Comparison of ENCODE assay signal across 8 cellular contexts in the genomic region with DNA sequence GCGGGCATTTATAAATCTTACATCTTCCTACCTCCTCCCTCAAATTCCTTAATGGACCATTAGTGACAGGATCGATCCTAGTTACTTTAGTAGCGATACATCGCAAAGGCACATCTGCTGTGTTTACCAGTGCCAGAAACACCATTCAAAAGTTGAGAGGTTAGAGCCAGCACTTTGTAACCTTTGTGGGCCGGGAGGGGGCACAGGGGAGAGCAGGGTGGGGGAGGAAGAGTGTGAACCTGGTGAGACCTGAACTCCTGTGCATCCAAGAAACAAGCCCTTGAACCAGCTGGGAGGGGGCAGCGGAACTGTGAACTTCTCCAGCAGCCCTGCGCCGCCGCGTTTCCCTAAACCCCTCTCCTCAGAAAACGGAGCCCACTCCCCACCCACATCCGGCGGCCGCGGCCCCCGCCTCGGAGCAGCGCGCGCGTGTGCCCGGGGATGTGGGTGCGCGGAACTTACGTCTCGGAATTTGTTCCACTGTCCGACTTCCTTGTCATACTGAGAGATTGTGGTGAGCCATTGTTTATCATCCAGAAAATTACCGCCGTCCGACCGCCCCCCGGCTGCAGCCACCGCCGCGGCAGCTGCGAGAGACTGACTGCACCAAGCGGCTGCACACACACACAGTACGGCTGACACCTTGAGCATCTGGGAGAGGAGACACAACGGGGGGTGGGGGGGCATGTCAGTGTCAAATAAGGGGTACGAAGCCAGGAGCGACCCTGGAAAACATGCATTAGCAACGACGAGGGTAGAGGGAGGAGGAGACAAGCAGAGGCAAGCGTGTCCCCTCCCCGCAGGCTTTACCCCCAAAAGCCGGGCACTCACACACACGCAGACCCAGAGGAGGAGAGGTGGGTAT. TPM values are rescaled to one million over a fixed set of nuclear protein-coding genes. Genes with fewer than 3 reads are reported as not detected.
DNase-seq lines count a peak whose midpoint lies in the region; ATAC-seq and TF ChIP-seq lines count a peak whose summit lies in the region.

No MANE protein-coding gene starts in this region.

- no peaks in the 10 kb centered on the region for H3K79me2 ChIP-seq in parathyroid adenoma

- H2AFZ ChIP-seq in parathyroid adenoma = peak overlapping the region; percentile 68

- H3K36me3 Mint-ChIP-seq in T-helper 17 cell (ENCODE audit: low read depth) = no peaks in the 10 kb centered on the region

- no peaks in the 10 kb centered on the region for H3K4me1 Mint-ChIP-seq in T-helper 17 cell

- peak; percentile 19 for DNase-seq in ELF-1 (ENCODE audit: low read depth, low spot score)
- no peak for DNase-seq in T-helper 17 cell
- DNase-seq in globus pallidus (ENCODE audit: low spot score) = peak; percentile 78
- no peak for DNase-seq in mucosa of descending colon
- DNase-seq in NCI-H345 treated with DMSO at 0.1 percent for 48 hours (lab: John Stamatoyannopoulos, UW; ENCODE audit: unreplicated experiment) = no peak
- DNase-seq in activated CD4-positive, alpha-beta T cell treated with anti-CD3 and anti-CD28 coated beads, Interleukin-2, amount 50 U/mL, for 48 hours = no peak

- H3K9ac ChIP-seq in parathyroid adenoma = no peak overlapping the region

- TF ChIP-seq CTCF in parathyroid adenoma (IDR thresholded peaks at IDR 0.05) = no peak
- TF ChIP-seq CTCF in mucosa of descending colon (IDR thresholded peaks at IDR 0.05) = no peak

- ATAC-seq in HG02610 (IDR thresholded peaks at IDR 0.05; ENCODE audit: unreplicated experiment) (peak; percentile 78), T-helper 17 cell (no peak), mucosa of descending colon (no peak)

- H3K4me1 ChIP-seq in parathyroid adenoma (no peaks in the 10 kb centered on the region), mucosa of descending colon (ENCODE audit: low read depth) (no peaks in the 10 kb centered on the region)

- peak overlapping the region; percentile 58 for H3K4me3 Mint-ChIP-seq in T-helper 17 cell

- no peak overlapping the region for H3K27ac Mint-ChIP-seq in T-helper 17 cell

- no peaks in the 10 kb centered on the region for H3K9me3 ChIP-seq in T-helper 17 cell (ENCODE audit: control insufficient read depth, low read length, poor library complexity, severe bottlenecking)
- H3K9me3 ChIP-seq in parathyroid adenoma (ENCODE audit: control insufficient read depth, low read length) = no peaks in the 10 kb centered on the region
- no peaks in the 10 kb centered on the region for H3K9me3 ChIP-seq in mucosa of descending colon

- peak overlapping the region; percentile 76 for H3K27ac ChIP-seq in parathyroid adenoma

- H3K27me3 ChIP-seq in parathyroid adenoma (ENCODE audit: control insufficient read depth, insufficient read depth, low read length) = no peaks in the 10 kb centered on the region

- H3K27me3 Mint-ChIP-seq in T-helper 17 cell = peaks cover 29% of the 10 kb centered on the region

- H3K36me3 ChIP-seq in parathyroid adenoma (ENCODE audit: control insufficient read depth, insufficient read depth, low read length) = no peaks in the 10 kb centered on the region
- H3K36me3 ChIP-seq in mucosa of descending colon (ENCODE audit: low read depth) = no peaks in the 10 kb centered on the region

- H3K4me3 ChIP-seq in parathyroid adenoma (ENCODE audit: low read depth, low read length) = peak overlapping the region; percentile 45
- no peak overlapping the region for H3K4me3 ChIP-seq in mucosa of descending colon

- intact Hi-C loops in mucosa of descending colon (cut with DNase I, micrococcal nuclease) = no loop called here

- peak overlapping the region; percentile 78 for H3K4me2 ChIP-seq in parathyroid adenoma (ENCODE audit: low read length)

RNA-seq across cellular contexts. Expression of a gene that starts 0.5 kb away (rescaled TPM):
- total RNA-seq in T-helper 17 cell = not detected
- 1 to 10 TPM in 1 of 3 donors, under 1 TPM in 2; 0.55 to 3.6 (median 0.55) TPM for total RNA-seq in mucosa of descending colon

Comparison
In these comparisons a context has a peak if more than half of its experiments do, and no peak if none do; other contexts are left out.
1. DNase-seq: peak in ELF-1 (single experiment) and globus pallidus (single experiment); none in T-helper 17 cell (0 of 3), mucosa of descending colon (0 of 3), NCI-H345 treated with DMSO at 0.1 percent for 48 hours (single experiment) and activated CD4-positive, alpha-beta T cell treated with anti-CD3 and anti-CD28 coated beads, Interleukin-2, amount 50 U/mL, for 48 hours (0 of 2).